In genomic region chr10:102613761-102614160, GRCh38 we compare ENCODE assay signal across 14 cellular contexts. TPM values are rescaled to one million over a fixed set of nuclear protein-coding genes. Genes with fewer than 3 reads are reported as not detected.
A peak's percentile ranks its signal among the peaks of the same experiment; 100 is the strongest.
DNase-seq lines count a peak whose midpoint lies in the region; ATAC-seq and TF ChIP-seq lines count a peak whose summit lies in the region.
"Had no signal": no experiment of that assay in that cellular context is flagged by ENCODE, and none has a peak within 500 bp of the region (broad histone marks: within the 10 kb centered on the region; RNA-seq: fewer than 3 reads in every experiment).

No MANE protein-coding gene starts in this region.

- no peaks in the 10 kb centered on the region for H3K9me3 Mint-ChIP-seq in CD4-positive, alpha-beta T cell
- no peaks in the 10 kb centered on the region for H3K9me3 Mint-ChIP-seq in activated naive CD8-positive, alpha-beta T cell treated with anti-CD3 and anti-CD28 coated beads, Interleukin-2, amount 10 ng/mL, durations not matched to agents 7 days and 5 days
- no peaks in the 10 kb centered on the region for H3K9me3 Mint-ChIP-seq in mesothelial cell of epicardium

- CTCF ChIA-PET in CD4-positive, alpha-beta T cell (lab: Charles Lee), result interaction anchor here (0.9 to 2.5 kb wide), 3 partner anchors 18 to 31 kb away, joined by 3 to 8 read pairs (median 3); partner anchors contain the start of gene TRIM8

- H3K27ac ChIP-seq in CD4-positive, alpha-beta T cell (ENCODE audit: low read depth, low read length), result peak overlapping the region; percentile 85
- H3K27ac ChIP-seq: foreskin keratinocyte, HL-60 had no signal

- no peak for TF ChIP-seq CTCF in CD4-positive, alpha-beta T cell (IDR thresholded peaks at IDR 0.05)
- no peak for TF ChIP-seq CTCF in mesothelial cell of epicardium (IDR thresholded peaks at IDR 0.05; ENCODE audit: unreplicated experiment)

- DNase-seq in CD4-positive, alpha-beta T cell, result no peak
- no peak for DNase-seq in activated naive CD8-positive, alpha-beta T cell treated with anti-CD3 and anti-CD28 coated beads, Interleukin-2, amount 10 ng/mL, durations not matched to agents 7 days and 5 days
- DNase-seq in left cardiac atrium (peak; percentile 53), sciatic nerve (ENCODE audit: low spot score) (no peak), glomerular visceral epithelial cell (ENCODE audit: extremely low spot score) (no peak), mesothelial cell of epicardium (ENCODE audit: low spot score in 2 of 2, unreplicated experiment in 2 of 2) (no peak)
- DNase-seq: foreskin keratinocyte, KBM-7, NCI-H1105 treated with DMSO at 0.1 percent for 48 hours, NCI-H226, SK-N-SH had no signal

- no peaks in the 10 kb centered on the region for H3K9me3 ChIP-seq in CD4-positive, alpha-beta T cell (ENCODE audit: control insufficient read depth, low read length)
- H3K9me3 ChIP-seq: SK-N-SH had no signal

- H3K4me3 Mint-ChIP-seq in CD4-positive, alpha-beta T cell, result no peak overlapping the region
- no peak overlapping the region for H3K4me3 Mint-ChIP-seq in activated naive CD8-positive, alpha-beta T cell treated with anti-CD3 and anti-CD28 coated beads, Interleukin-2, amount 10 ng/mL, durations not matched to agents 7 days and 5 days
- no peak overlapping the region for H3K4me3 Mint-ChIP-seq in mesothelial cell of epicardium

- H3K27ac Mint-ChIP-seq in CD4-positive, alpha-beta T cell, result peak overlapping the region; percentile 99
- H3K27ac Mint-ChIP-seq in activated naive CD8-positive, alpha-beta T cell treated with anti-CD3 and anti-CD28 coated beads, Interleukin-2, amount 10 ng/mL, durations not matched to agents 7 days and 5 days, result peak overlapping the region; percentile 92
- H3K27ac Mint-ChIP-seq in mesothelial cell of epicardium, result no peak overlapping the region

- ATAC-seq in CD4-positive, alpha-beta T cell (ENCODE audit: poor library complexity), result no peak
- no peak for ATAC-seq in activated naive CD8-positive, alpha-beta T cell treated with anti-CD3 and anti-CD28 coated beads, Interleukin-2, amount 10 ng/mL, durations not matched to agents 7 days and 5 days (ENCODE audit: low read depth)
- ATAC-seq in left cardiac atrium, result peak in 1 of 2 donors; percentile 4
- peak; percentile 29 for ATAC-seq in sciatic nerve
- no peak for ATAC-seq in GM18870 (IDR thresholded peaks at IDR 0.05; ENCODE audit: unreplicated experiment)
- no peak for ATAC-seq in GM21360 (IDR thresholded peaks at IDR 0.05; ENCODE audit: unreplicated experiment)
- ATAC-seq: foreskin keratinocyte had no signal

- POLR2A ChIA-PET in CD4-positive, alpha-beta T cell (lab: Charles Lee), result interaction anchor here (1.2 to 1.5 kb wide), 4 partner anchors 22 to 100 kb away, joined by 3 to 5 read pairs (median 4); partner anchors contain the start of gene ARL3
- POLR2A ChIA-PET in activated naive CD8-positive, alpha-beta T cell treated with anti-CD3 and anti-CD28 coated beads, Interleukin-2, amount 10 ng/mL, durations not matched to agents 7 days and 5 days (lab: Charles Lee), result interaction anchor here (0.5 to 2.5 kb wide), 3 partner anchors 28 to 106 kb away, joined by 3 to 11 read pairs (median 4); partner anchors contain the start of gene TRIM8

- no peaks in the 10 kb centered on the region for H3K27me3 ChIP-seq in CD4-positive, alpha-beta T cell (ENCODE audit: control insufficient read depth, insufficient read depth, low read length)
- H3K27me3 ChIP-seq: foreskin keratinocyte had no signal

- peaks cover 39% of the 10 kb centered on the region for H3K36me3 Mint-ChIP-seq in CD4-positive, alpha-beta T cell (ENCODE audit: low read depth)
- peaks cover 3% of the 10 kb centered on the region for H3K36me3 Mint-ChIP-seq in activated naive CD8-positive, alpha-beta T cell treated with anti-CD3 and anti-CD28 coated beads, Interleukin-2, amount 10 ng/mL, durations not matched to agents 7 days and 5 days
- H3K36me3 Mint-ChIP-seq in mesothelial cell of epicardium, result peaks cover 14% of the 10 kb centered on the region

- intact Hi-C loops in CD4-positive, alpha-beta T cell (cut with DNase I, micrococcal nuclease), result loop anchor here in 1 of 2 experiments (2.0 kb wide), 1 partner anchor 33 kb away; no protein-coding TSS in a partner anchor
- intact Hi-C loops in left cardiac atrium (cut with DNase I), result no loop called here
- intact Hi-C loops in sciatic nerve (cut with DNase I), result no loop called here

- H3K4me1 Mint-ChIP-seq in CD4-positive, alpha-beta T cell (ENCODE audit: low read depth), result peaks cover 35% of the 10 kb centered on the region
- peaks cover 31% of the 10 kb centered on the region for H3K4me1 Mint-ChIP-seq in activated naive CD8-positive, alpha-beta T cell treated with anti-CD3 and anti-CD28 coated beads, Interleukin-2, amount 10 ng/mL, durations not matched to agents 7 days and 5 days
- peaks cover 28% of the 10 kb centered on the region for H3K4me1 Mint-ChIP-seq in mesothelial cell of epicardium

- H3K27me3 Mint-ChIP-seq in CD4-positive, alpha-beta T cell, result no peaks in the 10 kb centered on the region
- no peaks in the 10 kb centered on the region for H3K27me3 Mint-ChIP-seq in activated naive CD8-positive, alpha-beta T cell treated with anti-CD3 and anti-CD28 coated beads, Interleukin-2, amount 10 ng/mL, durations not matched to agents 7 days and 5 days
- no peaks in the 10 kb centered on the region for H3K27me3 Mint-ChIP-seq in mesothelial cell of epicardium (ENCODE audit: low read depth)

RNA-seq across cellular contexts. Expression of gene TRIM8, which starts 30.5 kb away (rescaled TPM):
- 10 to 100 TPM; 80.9 to 81.6 TPM for total RNA-seq in CD4-positive, alpha-beta T cell
- 10 to 100 TPM; 54.7 to 55.1 TPM for total RNA-seq in activated naive CD8-positive, alpha-beta T cell treated with anti-CD3 and anti-CD28 coated beads, Interleukin-2, amount 10 ng/mL, durations not matched to agents 7 days and 5 days
- total RNA-seq in left cardiac atrium (100 to 1,000 TPM; 104 to 108 TPM), sciatic nerve (164 TPM), mesothelial cell of epicardium (74.3 to 85.3 TPM (median 79.2 TPM) in 3 replicates)
